Comparison of ENCODE assay signal across 1 cellular context in genomic region chr15:62795700-62796099, GRCh38.
TF ChIP-seq lines count a peak whose summit lies in the region.

No MANE protein-coding gene starts in this region.

TF ChIP-seq in SK-N-SH treated with all-trans-retinoic acid at 6 μM for 48 hours, 23 proteins besides CTCF, POLR2A, EP300 and RAD21 (continued from another document):
- no peak for TF ChIP-seq CSRNP3 (CRISPR knock-in tag; IDR thresholded peaks at IDR 0.05)
- no peak for TF ChIP-seq CREB5 (CRISPR knock-in tag; IDR thresholded peaks at IDR 0.05; ENCODE audit: low read depth)
- TF ChIP-seq ISL1 (CRISPR knock-in tag; IDR thresholded peaks at IDR 0.05): no peak
- TF ChIP-seq ZFP30 (CRISPR knock-in tag; IDR thresholded peaks at IDR 0.05): no peak
